Comparison of ENCODE assay signal across 14 cellular contexts in genomic region chr17:57288034-57288752, GRCh38. TPM values are rescaled to one million over a fixed set of nuclear protein-coding genes. Genes with fewer than 3 reads are reported as not detected.
DNase-seq lines count a peak whose midpoint lies in the region; ATAC-seq lines count a peak whose summit lies in the region.
"Had no signal": no experiment of that assay in that cellular context is flagged by ENCODE, and none has a peak within 500 bp of the region (broad histone marks: within the 10 kb centered on the region; RNA-seq: fewer than 3 reads in every experiment).

No MANE protein-coding gene starts in this region.

- no peaks in the 10 kb centered on the region for H3K27me3 ChIP-seq in skeletal muscle tissue (ENCODE audit: control insufficient read depth in 3 of 3, insufficient read depth in 3 of 3, low read length in 3 of 3)

- peaks cover 35 to 76% (median 70%) of the 10 kb centered on the region in 3 donors for H3K4me1 ChIP-seq in skeletal muscle tissue (ENCODE audit: control insufficient read depth in 3 of 3, insufficient read depth in 3 of 3, low read length in 3 of 3)

- H3K27ac ChIP-seq in caudate nucleus (ENCODE audit: low read depth, low read length) (peak overlapping the region; percentile 68), skeletal muscle tissue (ENCODE audit: low read depth, low read length) (peak overlapping the region; percentile 82)
- H3K27ac ChIP-seq: 22Rv1 had no signal

- peak overlapping the region; percentile 58 to 69 (median 63) for H3K9ac ChIP-seq in skeletal muscle tissue (ENCODE audit: low read depth in 1 of 3, low read length in 3 of 3)

- peak; percentile 11 for ATAC-seq in left lobe of liver
- ATAC-seq: SK-N-SH treated with all-trans-retinoic acid at 6 μM for 48 hours had no signal

- no peaks in the 10 kb centered on the region for H3K9me3 ChIP-seq in skeletal muscle tissue (ENCODE audit: control insufficient read depth in 3 of 3, low read length in 3 of 3)

- H3K4me3 ChIP-seq in skeletal muscle tissue (ENCODE audit: low read length in 3 of 3), result peak overlapping the region; percentile 25 to 49 (median 46)

- H3K36me3 ChIP-seq in skeletal muscle tissue (ENCODE audit: control insufficient read depth in 3 of 3, insufficient read depth in 3 of 3, low read length in 3 of 3), result peaks cover 0 to 2% (median 0%) of the 10 kb centered on the region in 3 donors

- peak; percentile 17 for DNase-seq in NCI-H1694 treated with DMSO at 0.1 percent for 48 hours (lab: John Stamatoyannopoulos, UW)
- no peak for DNase-seq in NCI-H1694 (lab: John Stamatoyannopoulos, UW)
- no peak for DNase-seq in caudate nucleus (lab: John Stamatoyannopoulos, UW)
- no peak for DNase-seq in left lobe of liver (ENCODE audit: low spot score)
- DNase-seq in RPMI8226, result no peak
- DNase-seq in mucosa of gallbladder (ENCODE audit: low spot score), result no peak
- DNase-seq in middle frontal gyrus (ENCODE audit: extremely low spot score, low spot score), result no peak
- DNase-seq: activated CD8-positive, alpha-beta memory T cell treated with anti-CD3 and anti-CD28 coated beads for 24 hours; erythroblast; NCI-H748 treated with DMSO at 0.1 percent for 48 hours; stimulated activated naive CD4-positive, alpha-beta T cell had no signal

RNA-seq across cellular contexts. Expression of gene MSI2, which starts 31.9 kb away (rescaled TPM):
- total RNA-seq in left lobe of liver, result 24.2 TPM
- 20.4 TPM for total RNA-seq in skeletal muscle tissue
- total RNA-seq in mucosa of gallbladder, result 133 TPM
